19 cellular contexts compared by ENCODE assay signal in genomic region chr17:82034371-82035011, GRCh38. TPM values are rescaled to one million over a fixed set of nuclear protein-coding genes. Genes with fewer than 3 reads are reported as not detected.
DNase-seq lines count a peak whose midpoint lies in the region; ATAC-seq and TF ChIP-seq lines count a peak whose summit lies in the region.
"Had no signal": no experiment of that assay in that cellular context is flagged by ENCODE, and none has a peak within 500 bp of the region (broad histone marks: within the 10 kb centered on the region; RNA-seq: fewer than 3 reads in every experiment).

No MANE protein-coding gene starts in this region.

- H3K4me3 Mint-ChIP-seq in natural killer cell, result peak overlapping the region; percentile 57
- no peak overlapping the region for H3K4me3 Mint-ChIP-seq in natural killer cell treated with Interleukin-12 subunit alpha and Interleukin-12 subunit beta and Interleukin-15 and Interleukin-18, amount 100 ng/mL, for 72 hours
- peak overlapping the region; percentile 40; the same call in 1 of the 2 replicates for H3K4me3 Mint-ChIP-seq in WTC11
- H3K4me3 Mint-ChIP-seq in activated CD8-positive, alpha-beta T cell treated with anti-CD3 and anti-CD28 coated beads, Interleukin-2, amount 10 ng/mL, durations not matched to agents 7 days and 5 days, result no peak overlapping the region
- H3K4me3 Mint-ChIP-seq in progenitor cell of endocrine pancreas (ENCODE audit: low read depth), result no peak overlapping the region

- H3K27ac Mint-ChIP-seq in natural killer cell (no peak overlapping the region), WTC11 (peak overlapping the region; percentile 57; the same call in 1 of the 2 replicates), progenitor cell of endocrine pancreas (no peak overlapping the region)
- H3K27ac Mint-ChIP-seq in natural killer cell treated with Interleukin-12 subunit alpha and Interleukin-12 subunit beta and Interleukin-15 and Interleukin-18, amount 100 ng/mL, for 72 hours, result no peak overlapping the region
- H3K27ac Mint-ChIP-seq in activated CD8-positive, alpha-beta T cell treated with anti-CD3 and anti-CD28 coated beads, Interleukin-2, amount 10 ng/mL, durations not matched to agents 7 days and 5 days, result no peak overlapping the region

- no peaks in the 10 kb centered on the region for H3K36me3 Mint-ChIP-seq in natural killer cell
- no peaks in the 10 kb centered on the region for H3K36me3 Mint-ChIP-seq in natural killer cell treated with Interleukin-12 subunit alpha and Interleukin-12 subunit beta and Interleukin-15 and Interleukin-18, amount 100 ng/mL, for 72 hours
- H3K36me3 Mint-ChIP-seq in WTC11, result 0 out of 2 replicates have a peak, but pooled peaks cover 6% of the 10 kb centered on the region
- peaks cover 22% of the 10 kb centered on the region for H3K36me3 Mint-ChIP-seq in activated CD8-positive, alpha-beta T cell treated with anti-CD3 and anti-CD28 coated beads, Interleukin-2, amount 10 ng/mL, durations not matched to agents 7 days and 5 days (ENCODE audit: low read depth)
- H3K36me3 Mint-ChIP-seq in progenitor cell of endocrine pancreas (ENCODE audit: insufficient read depth), result peaks cover 7% of the 10 kb centered on the region

- H3K4me1 Mint-ChIP-seq in natural killer cell, result peaks cover 7 to 31% of the 10 kb centered on the region in 2 donors
- peaks cover 15 to 22% of the 10 kb centered on the region in 2 donors for H3K4me1 Mint-ChIP-seq in natural killer cell treated with Interleukin-12 subunit alpha and Interleukin-12 subunit beta and Interleukin-15 and Interleukin-18, amount 100 ng/mL, for 72 hours (ENCODE audit: low read depth in 2 of 2)
- peaks cover 24% of the 10 kb centered on the region for H3K4me1 Mint-ChIP-seq in WTC11
- H3K4me1 Mint-ChIP-seq in activated CD8-positive, alpha-beta T cell treated with anti-CD3 and anti-CD28 coated beads, Interleukin-2, amount 10 ng/mL, durations not matched to agents 7 days and 5 days (ENCODE audit: low read depth), result peaks cover 37% of the 10 kb centered on the region
- peaks cover 4% of the 10 kb centered on the region for H3K4me1 Mint-ChIP-seq in progenitor cell of endocrine pancreas (ENCODE audit: low read depth)

- POLR2A ChIA-PET in WTC11 (lab: Charles Lee), result no interaction called here
- POLR2A ChIA-PET in activated CD8-positive, alpha-beta T cell treated with anti-CD3 and anti-CD28 coated beads, Interleukin-2, amount 10 ng/mL, durations not matched to agents 7 days and 5 days (lab: Charles Lee), result interaction anchor here (1.3 kb wide), 1 partner anchor 31 kb away, joined by 3 read pairs; the partner anchor contains the start of gene DUS1L

- intact Hi-C loops in natural killer cell (cut with micrococcal nuclease), result loop anchor here (5.0 kb wide), 1 partner anchor 72 kb away; the partner anchor contains the start of gene NOTUM

- CTCF ChIA-PET in WTC11 (lab: Charles Lee), result interaction anchor here (1.1 to 1.4 kb wide), 3 partner anchors 12 to 42 kb away, joined by 3 to 6 read pairs (median 5); partner anchors contain the start of genes CENPX and LRRC45
- CTCF ChIA-PET in activated CD8-positive, alpha-beta T cell treated with anti-CD3 and anti-CD28 coated beads, Interleukin-2, amount 10 ng/mL, durations not matched to agents 7 days and 5 days (lab: Charles Lee), result interaction anchor here (0.7 to 1.4 kb wide), 5 partner anchors 14 to 108 kb away, joined by 3 to 4 read pairs (median 3); no protein-coding TSS in a partner anchor

- H3K27me3 Mint-ChIP-seq in natural killer cell (ENCODE audit: low read depth in 2 of 2) (peaks cover 0 to 6% of the 10 kb centered on the region in 2 donors), WTC11 (ENCODE audit: low read depth) (peaks cover 10% of the 10 kb centered on the region), progenitor cell of endocrine pancreas (peaks cover 14% of the 10 kb centered on the region)
- no peaks in the 10 kb centered on the region for H3K27me3 Mint-ChIP-seq in natural killer cell treated with Interleukin-12 subunit alpha and Interleukin-12 subunit beta and Interleukin-15 and Interleukin-18, amount 100 ng/mL, for 72 hours
- H3K27me3 Mint-ChIP-seq in activated CD8-positive, alpha-beta T cell treated with anti-CD3 and anti-CD28 coated beads, Interleukin-2, amount 10 ng/mL, durations not matched to agents 7 days and 5 days (ENCODE audit: low read depth), result no peaks in the 10 kb centered on the region

- TF ChIP-seq CTCF in natural killer cell (IDR thresholded peaks at IDR 0.05) (no peak), WTC11 (IDR thresholded peaks at IDR 0.05) (no peak), progenitor cell of endocrine pancreas (IDR thresholded peaks at IDR 0.05; ENCODE audit: unreplicated experiment) (no peak)

- DNase-seq in natural killer cell (no peak), WTC11 (ENCODE audit: low spot score) (peak; percentile 59), left lobe of liver (ENCODE audit: low spot score) (peak; percentile 88), progenitor cell of endocrine pancreas (ENCODE audit: low spot score, unreplicated experiment) (no peak)
- no peak for DNase-seq in natural killer cell treated with Interleukin-12 subunit alpha and Interleukin-12 subunit beta and Interleukin-15 and Interleukin-18, amount 100 ng/mL, for 72 hours (ENCODE audit: low spot score)
- no peak for DNase-seq in activated CD8-positive, alpha-beta T cell treated with anti-CD3 and anti-CD28 coated beads, Interleukin-2, amount 10 ng/mL, durations not matched to agents 7 days and 5 days
- DNase-seq: activated CD4-positive, alpha-beta T cell treated with anti-CD3 and anti-CD28 coated beads for 1 hour; brain microvascular endothelial cell; colonic mucosa; GDM1; NCI-H1092; NCI-H2029; NCI-H345; PC-9; T-helper 9 cell had no signal

- no peak for ATAC-seq in natural killer cell
- ATAC-seq in natural killer cell treated with Interleukin-12 subunit alpha and Interleukin-12 subunit beta and Interleukin-15 and Interleukin-18, amount 100 ng/mL, for 72 hours, result no peak
- peak; percentile 4 for ATAC-seq in WTC11
- peak; percentile 17 for ATAC-seq in left lobe of liver
- no peak for ATAC-seq in activated CD8-positive, alpha-beta T cell treated with anti-CD3 and anti-CD28 coated beads, Interleukin-2, amount 10 ng/mL, durations not matched to agents 7 days and 5 days
- ATAC-seq in GM21367 (IDR thresholded peaks at IDR 0.05; ENCODE audit: unreplicated experiment), result no peak
- ATAC-seq in HG03521 (IDR thresholded peaks at IDR 0.05; ENCODE audit: unreplicated experiment), result no peak
- ATAC-seq: A549, sciatic nerve had no signal

- H3K9me3 Mint-ChIP-seq in natural killer cell (no peaks in the 10 kb centered on the region), WTC11 (no peaks in the 10 kb centered on the region), progenitor cell of endocrine pancreas (ENCODE audit: low read depth) (no peaks in the 10 kb centered on the region)
- H3K9me3 Mint-ChIP-seq in natural killer cell treated with Interleukin-12 subunit alpha and Interleukin-12 subunit beta and Interleukin-15 and Interleukin-18, amount 100 ng/mL, for 72 hours, result no peaks in the 10 kb centered on the region
- H3K9me3 Mint-ChIP-seq in activated CD8-positive, alpha-beta T cell treated with anti-CD3 and anti-CD28 coated beads, Interleukin-2, amount 10 ng/mL, durations not matched to agents 7 days and 5 days (ENCODE audit: insufficient read depth), result no peaks in the 10 kb centered on the region

RNA-seq across cellular contexts. Expression of gene DCXR, which starts 3.0 kb away (rescaled TPM):
- total RNA-seq in natural killer cell (100 to 1,000 TPM in 2 of 3 donors, 10 to 100 TPM in 1; 93.9 to 171 (median 145) TPM), WTC11 (2021) (114 to 130 TPM (median 120 TPM) in 3 replicates), left lobe of liver (1,477 TPM), progenitor cell of endocrine pancreas (72.2 and 77.6 TPM in 2 replicates)
- total RNA-seq in natural killer cell treated with Interleukin-12 subunit alpha and Interleukin-12 subunit beta and Interleukin-15 and Interleukin-18, amount 100 ng/mL, for 72 hours, result 100 to 1,000 TPM in 1 of 2 donors, 10 to 100 TPM in 1; 95.7 to 136 TPM
- total RNA-seq in activated CD8-positive, alpha-beta T cell treated with anti-CD3 and anti-CD28 coated beads, Interleukin-2, amount 10 ng/mL, durations not matched to agents 7 days and 5 days, result 100 to 1,000 TPM; 141 TPM

RNA-seq across cellular contexts. Expression of gene RAC3, which starts 3.0 kb away (rescaled TPM):
- 1 to 10 TPM in 2 of 3 donors, under 1 TPM in 1; 0.61 to 2.2 (median 2.1) TPM for total RNA-seq in natural killer cell
- 1 to 10 TPM; 3.0 to 6.1 TPM for total RNA-seq in natural killer cell treated with Interleukin-12 subunit alpha and Interleukin-12 subunit beta and Interleukin-15 and Interleukin-18, amount 100 ng/mL, for 72 hours
- total RNA-seq in WTC11 (2021), result 135 to 163 TPM (median 138 TPM) in 3 replicates
- 8.7 TPM for total RNA-seq in left lobe of liver
- 10 to 100 TPM; 12.9 to 13.1 TPM for total RNA-seq in activated CD8-positive, alpha-beta T cell treated with anti-CD3 and anti-CD28 coated beads, Interleukin-2, amount 10 ng/mL, durations not matched to agents 7 days and 5 days
- 25.2 and 26.2 TPM in 2 replicates for total RNA-seq in progenitor cell of endocrine pancreas

RNA-seq across cellular contexts. Expression of gene LRRC45, which starts 11.4 kb away (rescaled TPM):
- total RNA-seq in natural killer cell (10 to 100 TPM; 15.9 to 21.6 (median 16.8) TPM), WTC11 (2021) (30.5 to 38.1 TPM (median 32.5 TPM) in 3 replicates), left lobe of liver (19.4 TPM), progenitor cell of endocrine pancreas (39.4 and 43.7 TPM in 2 replicates)
- total RNA-seq in natural killer cell treated with Interleukin-12 subunit alpha and Interleukin-12 subunit beta and Interleukin-15 and Interleukin-18, amount 100 ng/mL, for 72 hours, result 10 to 100 TPM; 16.1 to 42.3 TPM
- 10 to 100 TPM; 58.3 to 58.9 TPM for total RNA-seq in activated CD8-positive, alpha-beta T cell treated with anti-CD3 and anti-CD28 coated beads, Interleukin-2, amount 10 ng/mL, durations not matched to agents 7 days and 5 days

RNA-seq across cellular contexts. Expression of gene CENPX, which starts 11.8 kb away (rescaled TPM):
- total RNA-seq in natural killer cell (10 to 100 TPM; 22.8 to 29.6 (median 27.0) TPM), WTC11 (2021) (107 to 121 TPM (median 110 TPM) in 3 replicates), left lobe of liver (60.0 TPM), progenitor cell of endocrine pancreas (64.1 and 66.2 TPM in 2 replicates)
- 100 to 1,000 TPM in 1 of 2 donors, 10 to 100 TPM in 1; 82.6 to 174 TPM for total RNA-seq in natural killer cell treated with Interleukin-12 subunit alpha and Interleukin-12 subunit beta and Interleukin-15 and Interleukin-18, amount 100 ng/mL, for 72 hours
- 10 to 100 TPM; 86.7 to 87.7 TPM for total RNA-seq in activated CD8-positive, alpha-beta T cell treated with anti-CD3 and anti-CD28 coated beads, Interleukin-2, amount 10 ng/mL, durations not matched to agents 7 days and 5 days

RNA-seq across cellular contexts. Expression of gene RFNG, which starts 17.1 kb away (rescaled TPM):
- total RNA-seq in natural killer cell (10 to 100 TPM; 22.7 to 26.7 (median 23.2) TPM), WTC11 (2021) (40.9 to 42.3 TPM (median 41.6 TPM) in 3 replicates), left lobe of liver (45.8 TPM), progenitor cell of endocrine pancreas (60.1 and 65.5 TPM in 2 replicates)
- total RNA-seq in natural killer cell treated with Interleukin-12 subunit alpha and Interleukin-12 subunit beta and Interleukin-15 and Interleukin-18, amount 100 ng/mL, for 72 hours, result 10 to 100 TPM; 18.2 to 23.1 TPM
- total RNA-seq in activated CD8-positive, alpha-beta T cell treated with anti-CD3 and anti-CD28 coated beads, Interleukin-2, amount 10 ng/mL, durations not matched to agents 7 days and 5 days, result 10 to 100 TPM; 19.4 to 20.8 TPM

Comparison
In these comparisons a context has a peak if more than half of its experiments do, and no peak if none do; other contexts are left out.
1. H3K4me3 Mint-ChIP-seq: peak in natural killer cell (single experiment) and WTC11 (single experiment); none in natural killer cell treated with Interleukin-12 subunit alpha and Interleukin-12 subunit beta and Interleukin-15 and Interleukin-18, amount 100 ng/mL, for 72 hours (single experiment), activated CD8-positive, alpha-beta T cell treated with anti-CD3 and anti-CD28 coated beads, Interleukin-2, amount 10 ng/mL, durations not matched to agents 7 days and 5 days (single experiment) and progenitor cell of endocrine pancreas (single experiment).
2. ATAC-seq: peak in WTC11 (single experiment) and left lobe of liver (single experiment); none in natural killer cell (0 of 3), natural killer cell treated with Interleukin-12 subunit alpha and Interleukin-12 subunit beta and Interleukin-15 and Interleukin-18, amount 100 ng/mL, for 72 hours (0 of 2), activated CD8-positive, alpha-beta T cell treated with anti-CD3 and anti-CD28 coated beads, Interleukin-2, amount 10 ng/mL, durations not matched to agents 7 days and 5 days (single experiment), GM21367 (single experiment) and HG03521 (single experiment).
3. DNase-seq: peak in WTC11 (single experiment) and left lobe of liver (single experiment); none in natural killer cell (single experiment), natural killer cell treated with Interleukin-12 subunit alpha and Interleukin-12 subunit beta and Interleukin-15 and Interleukin-18, amount 100 ng/mL, for 72 hours (single experiment), activated CD8-positive, alpha-beta T cell treated with anti-CD3 and anti-CD28 coated beads, Interleukin-2, amount 10 ng/mL, durations not matched to agents 7 days and 5 days (single experiment) and progenitor cell of endocrine pancreas (single experiment).